1 cellular context compared by ENCODE assay signal in the genomic region with DNA sequence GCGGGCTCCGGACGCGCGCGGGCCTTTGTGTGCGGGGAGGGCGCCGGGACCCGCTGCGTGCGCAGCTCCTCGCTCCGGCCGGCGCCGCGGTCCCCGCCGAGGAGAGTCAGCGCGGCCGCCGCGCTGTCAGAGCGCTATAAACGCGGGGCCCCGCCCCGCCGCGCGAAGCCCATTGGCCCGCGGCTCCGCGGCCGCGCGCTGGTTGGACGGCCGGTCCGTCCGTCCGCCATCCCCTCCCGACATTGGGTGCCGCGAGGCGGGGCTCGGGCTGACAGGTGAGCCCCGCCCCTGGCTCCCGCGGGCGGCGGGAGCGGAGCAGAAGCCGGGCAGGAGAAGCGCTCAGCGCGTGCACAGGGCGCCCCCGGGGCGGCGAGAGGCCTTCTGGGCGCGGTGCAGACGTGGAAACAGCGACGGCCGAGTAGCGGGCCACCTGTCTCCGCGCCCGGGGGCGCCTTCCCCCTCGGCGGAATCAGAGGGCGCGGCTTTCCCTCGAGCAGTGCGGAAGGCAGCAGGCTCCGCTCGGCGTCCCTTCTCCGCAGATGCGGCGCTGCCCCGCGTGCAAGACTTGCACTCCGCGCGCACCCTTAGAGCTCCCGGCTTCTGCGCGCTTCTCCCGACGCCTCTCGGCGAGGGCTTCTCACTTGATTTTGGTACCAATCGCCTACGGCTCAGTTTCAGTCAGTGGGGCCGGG.
TF ChIP-seq lines count a peak whose summit lies in the region.

A gene with protein sequence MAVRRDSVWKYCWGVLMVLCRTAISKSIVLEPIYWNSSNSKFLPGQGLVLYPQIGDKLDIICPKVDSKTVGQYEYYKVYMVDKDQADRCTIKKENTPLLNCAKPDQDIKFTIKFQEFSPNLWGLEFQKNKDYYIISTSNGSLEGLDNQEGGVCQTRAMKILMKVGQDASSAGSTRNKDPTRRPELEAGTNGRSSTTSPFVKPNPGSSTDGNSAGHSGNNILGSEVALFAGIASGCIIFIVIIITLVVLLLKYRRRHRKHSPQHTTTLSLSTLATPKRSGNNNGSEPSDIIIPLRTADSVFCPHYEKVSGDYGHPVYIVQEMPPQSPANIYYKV (minus strand): TSS at position 111 of the 692 bp plus-strand sequence. CDS start 698 bp downstream, outside the sequence.

TF ChIP-seq in HepG2, 621 proteins besides CTCF, POLR2A, EP300 and RAD21 (continued from another document and continues in another):
- TF ChIP-seq U2AF2 (IDR thresholded peaks at IDR 0.05; ENCODE audit: low read depth, low read length), result no peak
- TF ChIP-seq DR1 (CRISPR knock-in tag; IDR thresholded peaks at IDR 0.05), result no peak
- TF ChIP-seq, protein P1, sequence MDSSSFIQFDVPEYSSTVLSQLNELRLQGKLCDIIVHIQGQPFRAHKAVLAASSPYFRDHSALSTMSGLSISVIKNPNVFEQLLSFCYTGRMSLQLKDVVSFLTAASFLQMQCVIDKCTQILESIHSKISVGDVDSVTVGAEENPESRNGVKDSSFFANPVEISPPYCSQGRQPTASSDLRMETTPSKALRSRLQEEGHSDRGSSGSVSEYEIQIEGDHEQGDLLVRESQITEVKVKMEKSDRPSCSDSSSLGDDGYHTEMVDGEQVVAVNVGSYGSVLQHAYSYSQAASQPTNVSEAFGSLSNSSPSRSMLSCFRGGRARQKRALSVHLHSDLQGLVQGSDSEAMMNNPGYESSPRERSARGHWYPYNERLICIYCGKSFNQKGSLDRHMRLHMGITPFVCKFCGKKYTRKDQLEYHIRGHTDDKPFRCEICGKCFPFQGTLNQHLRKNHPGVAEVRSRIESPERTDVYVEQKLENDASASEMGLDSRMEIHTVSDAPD (CRISPR knock-in tag; IDR thresholded peaks at IDR 0.05), result no peak
- TF ChIP-seq, protein P2, sequence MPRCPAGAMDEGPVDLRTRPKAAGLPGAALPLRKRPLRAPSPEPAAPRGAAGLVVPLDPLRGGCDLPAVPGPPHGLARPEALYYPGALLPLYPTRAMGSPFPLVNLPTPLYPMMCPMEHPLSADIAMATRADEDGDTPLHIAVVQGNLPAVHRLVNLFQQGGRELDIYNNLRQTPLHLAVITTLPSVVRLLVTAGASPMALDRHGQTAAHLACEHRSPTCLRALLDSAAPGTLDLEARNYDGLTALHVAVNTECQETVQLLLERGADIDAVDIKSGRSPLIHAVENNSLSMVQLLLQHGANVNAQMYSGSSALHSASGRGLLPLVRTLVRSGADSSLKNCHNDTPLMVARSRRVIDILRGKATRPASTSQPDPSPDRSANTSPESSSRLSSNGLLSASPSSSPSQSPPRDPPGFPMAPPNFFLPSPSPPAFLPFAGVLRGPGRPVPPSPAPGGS (CRISPR knock-in tag; IDR thresholded peaks at IDR 0.05), result peak; percentile 44; the same call in 1 of the 2 replicates
- no peak for TF ChIP-seq TBP (CRISPR knock-in tag; IDR thresholded peaks at IDR 0.05)
- TF ChIP-seq MED13 (CRISPR knock-in tag; IDR thresholded peaks at IDR 0.05), result peak; percentile 44; the same call in 1 of the 2 replicates
- no peak for TF ChIP-seq SSRP1 (CRISPR knock-in tag; IDR thresholded peaks at IDR 0.05)
- TF ChIP-seq SP4 (CRISPR knock-in tag; IDR thresholded peaks at IDR 0.05), result peak; percentile 36; the same call in 1 of the 2 replicates
- TF ChIP-seq NCOA1 (CRISPR knock-in tag; IDR thresholded peaks at IDR 0.05), result no peak
- no peak for TF ChIP-seq NFE2 (CRISPR knock-in tag; IDR thresholded peaks at IDR 0.05)
- TF ChIP-seq NFKBIZ (CRISPR knock-in tag; IDR thresholded peaks at IDR 0.05), result no peak
- no peak for TF ChIP-seq TGIF2 (CRISPR knock-in tag; IDR thresholded peaks at IDR 0.05)
- no peak for TF ChIP-seq TEAD3 (CRISPR knock-in tag; optimal IDR thresholded peaks at IDR 0.05; ENCODE audit: borderline replicate concordance)
- TF ChIP-seq MEIS1 (CRISPR knock-in tag; IDR thresholded peaks at IDR 0.05; ENCODE audit: borderline replicate concordance), result peak; percentile 81; the same call in 1 of the 2 replicates
- TF ChIP-seq, protein P3, sequence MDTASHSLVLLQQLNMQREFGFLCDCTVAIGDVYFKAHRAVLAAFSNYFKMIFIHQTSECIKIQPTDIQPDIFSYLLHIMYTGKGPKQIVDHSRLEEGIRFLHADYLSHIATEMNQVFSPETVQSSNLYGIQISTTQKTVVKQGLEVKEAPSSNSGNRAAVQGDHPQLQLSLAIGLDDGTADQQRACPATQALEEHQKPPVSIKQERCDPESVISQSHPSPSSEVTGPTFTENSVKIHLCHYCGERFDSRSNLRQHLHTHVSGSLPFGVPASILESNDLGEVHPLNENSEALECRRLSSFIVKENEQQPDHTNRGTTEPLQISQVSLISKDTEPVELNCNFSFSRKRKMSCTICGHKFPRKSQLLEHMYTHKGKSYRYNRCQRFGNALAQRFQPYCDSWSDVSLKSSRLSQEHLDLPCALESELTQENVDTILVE (CRISPR knock-in tag; IDR thresholded peaks at IDR 0.05), result no peak
- peak; percentile 49; the same call in 1 of the 2 replicates for TF ChIP-seq ARNT2 (CRISPR knock-in tag; IDR thresholded peaks at IDR 0.05; ENCODE audit: low read depth)
- no peak for TF ChIP-seq ZNF264 (CRISPR knock-in tag; IDR thresholded peaks at IDR 0.05)
- TF ChIP-seq POLR2AphosphoS2 (IDR thresholded peaks at IDR 0.05; ENCODE audit: low read depth, low read length), result no peak
- TF ChIP-seq, protein P4, sequence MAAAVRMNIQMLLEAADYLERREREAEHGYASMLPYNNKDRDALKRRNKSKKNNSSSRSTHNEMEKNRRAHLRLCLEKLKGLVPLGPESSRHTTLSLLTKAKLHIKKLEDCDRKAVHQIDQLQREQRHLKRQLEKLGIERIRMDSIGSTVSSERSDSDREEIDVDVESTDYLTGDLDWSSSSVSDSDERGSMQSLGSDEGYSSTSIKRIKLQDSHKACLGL (CRISPR knock-in tag; IDR thresholded peaks at IDR 0.05), result peak; percentile 21; the same call in 1 of the 2 replicates
- no peak for TF ChIP-seq ZNF614 (CRISPR knock-in tag; IDR thresholded peaks at IDR 0.05; ENCODE audit: borderline replicate concordance)
- peak; percentile 23; the same call in 1 of the 2 replicates for TF ChIP-seq CREB1 (IDR thresholded peaks at IDR 0.05)
- TF ChIP-seq CREB1 (CRISPR knock-in tag; IDR thresholded peaks at IDR 0.05), result no peak
- no peak for TF ChIP-seq KLF6 (CRISPR knock-in tag; IDR thresholded peaks at IDR 0.05)
- no peak for TF ChIP-seq HOXD1 (CRISPR knock-in tag; IDR thresholded peaks at IDR 0.05)
- no peak for TF ChIP-seq NFE2L1 (CRISPR knock-in tag; IDR thresholded peaks at IDR 0.05; ENCODE audit: borderline replicate concordance)
- TF ChIP-seq, protein P5, sequence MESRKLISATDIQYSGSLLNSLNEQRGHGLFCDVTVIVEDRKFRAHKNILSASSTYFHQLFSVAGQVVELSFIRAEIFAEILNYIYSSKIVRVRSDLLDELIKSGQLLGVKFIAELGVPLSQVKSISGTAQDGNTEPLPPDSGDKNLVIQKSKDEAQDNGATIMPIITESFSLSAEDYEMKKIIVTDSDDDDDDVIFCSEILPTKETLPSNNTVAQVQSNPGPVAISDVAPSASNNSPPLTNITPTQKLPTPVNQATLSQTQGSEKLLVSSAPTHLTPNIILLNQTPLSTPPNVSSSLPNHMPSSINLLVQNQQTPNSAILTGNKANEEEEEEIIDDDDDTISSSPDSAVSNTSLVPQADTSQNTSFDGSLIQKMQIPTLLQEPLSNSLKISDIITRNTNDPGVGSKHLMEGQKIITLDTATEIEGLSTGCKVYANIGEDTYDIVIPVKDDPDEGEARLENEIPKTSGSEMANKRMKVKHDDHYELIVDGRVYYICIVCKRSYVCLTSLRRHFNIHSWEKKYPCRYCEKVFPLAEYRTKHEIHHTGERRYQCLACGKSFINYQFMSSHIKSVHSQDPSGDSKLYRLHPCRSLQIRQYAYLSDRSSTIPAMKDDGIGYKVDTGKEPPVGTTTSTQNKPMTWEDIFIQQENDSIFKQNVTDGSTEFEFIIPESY (CRISPR knock-in tag; IDR thresholded peaks at IDR 0.05), result no peak
- peak; percentile 60 for TF ChIP-seq SAP130 (CRISPR knock-in tag; IDR thresholded peaks at IDR 0.05; ENCODE audit: low read depth)
- 0 out of 2 replicates have a peak, but pooled peaks have one; percentile 19 for TF ChIP-seq HDAC1 (CRISPR knock-in tag; IDR thresholded peaks at IDR 0.05)
- TF ChIP-seq ZNF20 (CRISPR knock-in tag; IDR thresholded peaks at IDR 0.05), result no peak
- no peak for TF ChIP-seq ZBTB20 (CRISPR knock-in tag; IDR thresholded peaks at IDR 0.05; ENCODE audit: borderline replicate concordance, low read depth)
- TF ChIP-seq MAF1 (CRISPR knock-in tag; IDR thresholded peaks at IDR 0.05; ENCODE audit: borderline replicate concordance), result no peak
- peak; percentile 57 for TF ChIP-seq ZFY (CRISPR knock-in tag; IDR thresholded peaks at IDR 0.05)
- 0 out of 2 replicates have a peak, but pooled peaks have one; percentile 81 for TF ChIP-seq NFKB2 (CRISPR knock-in tag; IDR thresholded peaks at IDR 0.05; ENCODE audit: borderline replicate concordance)
- TF ChIP-seq ZSCAN31 (CRISPR knock-in tag; IDR thresholded peaks at IDR 0.05; ENCODE audit: low read depth), result peak; percentile 36; the same call in 1 of the 2 replicates
- no peak for TF ChIP-seq SOX5 (CRISPR knock-in tag; IDR thresholded peaks at IDR 0.05; ENCODE audit: borderline replicate concordance)
- no peak; the same call in 1 of the 2 replicates for TF ChIP-seq ZNF605 (CRISPR knock-in tag; IDR thresholded peaks at IDR 0.05)
- no peak; the same call in 1 of the 2 replicates for TF ChIP-seq ZSCAN21 (CRISPR knock-in tag; IDR thresholded peaks at IDR 0.05; ENCODE audit: borderline replicate concordance)
- TF ChIP-seq GZF1 (CRISPR knock-in tag; IDR thresholded peaks at IDR 0.05), result no peak
- 0 out of 2 replicates have a peak, but pooled peaks have one; percentile 43 for TF ChIP-seq ZBTB3 (CRISPR knock-in tag; IDR thresholded peaks at IDR 0.05; ENCODE audit: borderline replicate concordance, low read depth)
- TF ChIP-seq ZNF562 (CRISPR knock-in tag; IDR thresholded peaks at IDR 0.05; ENCODE audit: borderline replicate concordance), result no peak
- 0 out of 2 replicates have a peak, but pooled peaks have one; percentile 61 for TF ChIP-seq HOXA9 (CRISPR knock-in tag; IDR thresholded peaks at IDR 0.05; ENCODE audit: borderline replicate concordance)
- no peak for TF ChIP-seq ZSCAN20 (CRISPR knock-in tag; IDR thresholded peaks at IDR 0.05; ENCODE audit: borderline replicate concordance)
- peak; percentile 78; the same call in 1 of the 2 replicates for TF ChIP-seq ZNF563 (CRISPR knock-in tag; IDR thresholded peaks at IDR 0.05)
- TF ChIP-seq RARA (CRISPR knock-in tag; IDR thresholded peaks at IDR 0.05), result no peak
- 0 out of 2 replicates have a peak, but pooled peaks have one; percentile 31 for TF ChIP-seq ZNF251 (CRISPR knock-in tag; IDR thresholded peaks at IDR 0.05)
- TF ChIP-seq, protein P6, sequence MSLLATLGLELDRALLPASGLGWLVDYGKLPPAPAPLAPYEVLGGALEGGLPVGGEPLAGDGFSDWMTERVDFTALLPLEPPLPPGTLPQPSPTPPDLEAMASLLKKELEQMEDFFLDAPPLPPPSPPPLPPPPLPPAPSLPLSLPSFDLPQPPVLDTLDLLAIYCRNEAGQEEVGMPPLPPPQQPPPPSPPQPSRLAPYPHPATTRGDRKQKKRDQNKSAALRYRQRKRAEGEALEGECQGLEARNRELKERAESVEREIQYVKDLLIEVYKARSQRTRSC (CRISPR knock-in tag; IDR thresholded peaks at IDR 0.05; ENCODE audit: low read depth), result no peak
- TF ChIP-seq, protein P7, sequence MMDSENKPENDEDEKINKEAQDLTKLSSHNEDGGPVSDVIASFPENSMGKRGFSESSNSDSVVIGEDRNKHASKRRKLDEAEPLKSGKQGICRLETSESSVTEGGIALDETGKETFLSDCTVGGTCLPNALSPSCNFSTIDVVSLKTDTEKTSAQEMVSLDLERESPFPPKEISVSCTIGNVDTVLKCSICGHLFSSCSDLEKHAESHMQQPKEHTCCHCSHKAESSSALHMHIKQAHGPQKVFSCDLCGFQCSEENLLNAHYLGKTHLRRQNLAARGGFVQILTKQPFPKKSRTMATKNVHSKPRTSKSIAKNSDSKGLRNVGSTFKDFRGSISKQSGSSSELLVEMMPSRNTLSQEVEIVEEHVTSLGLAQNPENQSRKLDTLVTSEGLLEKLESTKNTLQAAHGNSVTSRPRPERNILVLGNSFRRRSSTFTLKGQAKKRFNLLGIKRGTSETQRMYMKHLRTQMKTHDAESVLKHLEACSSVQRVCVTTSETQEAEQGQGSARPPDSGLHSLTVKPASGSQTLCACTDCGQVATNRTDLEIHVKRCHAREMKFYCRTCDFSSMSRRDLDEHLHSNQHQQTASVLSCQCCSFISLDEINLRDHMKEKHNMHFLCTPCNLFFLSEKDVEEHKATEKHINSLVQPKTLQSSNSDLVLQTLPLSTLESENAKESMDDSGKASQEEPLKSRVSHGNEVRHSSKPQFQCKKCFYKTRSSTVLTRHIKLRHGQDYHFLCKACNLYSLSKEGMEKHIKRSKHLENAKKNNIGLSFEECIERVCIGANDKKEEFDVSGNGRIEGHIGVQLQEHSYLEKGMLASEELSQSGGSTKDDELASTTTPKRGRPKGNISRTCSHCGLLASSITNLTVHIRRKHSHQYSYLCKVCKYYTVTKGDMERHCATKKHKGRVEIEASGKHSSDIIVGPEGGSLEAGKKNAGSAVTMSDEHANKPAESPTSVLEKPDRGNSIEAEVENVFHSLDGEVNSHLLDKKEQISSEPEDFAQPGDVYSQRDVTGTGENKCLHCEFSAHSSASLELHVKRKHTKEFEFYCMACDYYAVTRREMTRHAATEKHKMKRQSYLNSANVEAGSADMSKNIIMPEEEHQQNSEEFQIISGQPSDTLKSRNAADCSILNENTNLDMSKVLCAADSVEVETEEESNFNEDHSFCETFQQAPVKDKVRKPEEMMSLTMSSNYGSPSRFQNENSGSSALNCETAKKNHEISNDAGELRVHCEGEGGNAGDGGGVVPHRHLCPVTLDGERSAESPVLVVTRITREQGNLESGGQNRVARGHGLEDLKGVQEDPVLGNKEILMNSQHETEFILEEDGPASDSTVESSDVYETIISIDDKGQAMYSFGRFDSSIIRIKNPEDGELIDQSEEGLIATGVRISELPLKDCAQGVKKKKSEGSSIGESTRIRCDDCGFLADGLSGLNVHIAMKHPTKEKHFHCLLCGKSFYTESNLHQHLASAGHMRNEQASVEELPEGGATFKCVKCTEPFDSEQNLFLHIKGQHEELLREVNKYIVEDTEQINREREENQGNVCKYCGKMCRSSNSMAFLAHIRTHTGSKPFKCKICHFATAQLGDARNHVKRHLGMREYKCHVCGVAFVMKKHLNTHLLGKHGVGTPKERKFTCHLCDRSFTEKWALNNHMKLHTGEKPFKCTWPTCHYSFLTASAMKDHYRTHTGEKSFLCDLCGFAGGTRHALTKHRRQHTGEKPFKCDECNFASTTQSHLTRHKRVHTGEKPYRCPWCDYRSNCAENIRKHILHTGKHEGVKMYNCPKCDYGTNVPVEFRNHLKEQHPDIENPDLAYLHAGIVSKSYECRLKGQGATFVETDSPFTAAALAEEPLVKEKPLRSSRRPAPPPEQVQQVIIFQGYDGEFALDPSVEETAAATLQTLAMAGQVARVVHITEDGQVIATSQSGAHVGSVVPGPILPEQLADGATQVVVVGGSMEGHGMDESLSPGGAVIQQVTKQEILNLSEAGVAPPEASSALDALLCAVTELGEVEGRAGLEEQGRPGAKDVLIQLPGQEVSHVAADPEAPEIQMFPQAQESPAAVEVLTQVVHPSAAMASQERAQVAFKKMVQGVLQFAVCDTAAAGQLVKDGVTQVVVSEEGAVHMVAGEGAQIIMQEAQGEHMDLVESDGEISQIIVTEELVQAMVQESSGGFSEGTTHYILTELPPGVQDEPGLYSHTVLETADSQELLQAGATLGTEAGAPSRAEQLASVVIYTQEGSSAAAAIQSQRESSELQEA (CRISPR knock-in tag; IDR thresholded peaks at IDR 0.05; ENCODE audit: not compliant biosample characterization), result no peak
- TF ChIP-seq ZNF33A (CRISPR knock-in tag; IDR thresholded peaks at IDR 0.05; ENCODE audit: borderline replicate concordance), result no peak
- no peak for TF ChIP-seq ATRX (CRISPR knock-in tag; IDR thresholded peaks at IDR 0.05; ENCODE audit: borderline replicate concordance)
